ENCODE assay signal across 11 cellular contexts in genomic region chr9:125549465-125550215, GRCh38.
DNase-seq lines count a peak whose midpoint lies in the region; ATAC-seq and TF ChIP-seq lines count a peak whose summit lies in the region.
"Had no signal": no experiment of that assay in that cellular context is flagged by ENCODE, and none has a peak within 500 bp of the region (broad histone marks: within the 10 kb centered on the region; RNA-seq: fewer than 3 reads in every experiment).

No MANE protein-coding gene starts in this region.

- CTCF ChIA-PET in PC-9 (lab: Charles Lee) = interaction anchor here (0.6 kb wide), 1 partner anchor 28 kb away, joined by 4 read pairs; no protein-coding TSS in a partner anchor

- H3K27ac ChIP-seq in cardiac muscle cell (peak overlapping the region; percentile 91), PC-9 (no peak overlapping the region)

- H3K36me3 ChIP-seq in adipocyte (ENCODE audit: control insufficient read depth, insufficient read depth, low read length, severe bottlenecking) (peaks cover 4% of the 10 kb centered on the region), cardiac muscle cell (no peaks in the 10 kb centered on the region), PC-9 (ENCODE audit: low read depth) (no peaks in the 10 kb centered on the region)

- POLR2A ChIA-PET in PC-9 (lab: Charles Lee; ENCODE audit: unreplicated experiment) = no interaction called here

- no peaks in the 10 kb centered on the region for H3K79me2 ChIP-seq in PC-9 (ENCODE audit: low read depth)

- H2AFZ ChIP-seq in PC-9 = no peak overlapping the region

- no peaks in the 10 kb centered on the region for H3K9me2 ChIP-seq in PC-9 (ENCODE audit: insufficient read depth)

- intact Hi-C loops in PC-9 (cut with micrococcal nuclease; ENCODE audit: unreplicated experiment) = no loop called here

- DNase-seq in Ammon's horn (ENCODE audit: low spot score) (peak; percentile 56), adipocyte (ENCODE audit: low read depth) (peak; percentile 94), cardiac muscle cell (ENCODE audit: low read depth in 1 of 2, low spot score in 1 of 2) (peak in 1 of 2 donors; percentile 30), pons (ENCODE audit: low spot score) (peak; percentile 58), DMS53 treated with DMSO at 0.1 percent for 48 hours (lab: John Stamatoyannopoulos, UW; ENCODE audit: unreplicated experiment) (no peak), PC-9 (no peak)
- DNase-seq in stimulated activated naive CD4-positive, alpha-beta T cell (lab: John Stamatoyannopoulos, UW) = no peak
- DNase-seq: activated effector memory CD4-positive, alpha-beta T cell treated with Interleukin-2 at 50 U/mL for 16 hours; H9; NK-92 treated with Interleukin-12 subunit alpha and Interleukin-12 subunit beta, amount 100 ng/mL, for 24 hours had no signal

- TF ChIP-seq CTCF in cardiac muscle cell (IDR thresholded peaks at IDR 0.05; ENCODE audit: low read depth, low read length) (no peak), PC-9 (conservative IDR thresholded peaks at IDR 0.05) (no peak)

- peaks cover 33% of the 10 kb centered on the region for H3K4me1 ChIP-seq in adipocyte (ENCODE audit: control insufficient read depth, insufficient read depth, low read length)
- peaks cover 70% of the 10 kb centered on the region for H3K4me1 ChIP-seq in cardiac muscle cell (ENCODE audit: low read depth)
- H3K4me1 ChIP-seq in PC-9 (replicated peaks; ENCODE audit: insufficient read depth) = 0 out of 2 replicates have a peak, but pooled peaks cover 10% of the 10 kb centered on the region

- no peak overlapping the region for H3K4me2 ChIP-seq in PC-9

- H3K4me3 ChIP-seq in adipocyte (ENCODE audit: low read length) (peak overlapping the region; percentile 48), cardiac muscle cell (no peak overlapping the region), PC-9 (no peak overlapping the region)

- no peaks in the 10 kb centered on the region for H3F3A ChIP-seq in PC-9 (ENCODE audit: insufficient read depth, low read depth)

- peak overlapping the region; percentile 25 for H3K9ac ChIP-seq in adipocyte (ENCODE audit: low read length)

- no TSS peak for BruUV-seq in PC-9 (replicated peaks; lab: Mats Ljungman, UMichigan)

- no peak for ATAC-seq in GM18867 (IDR thresholded peaks at IDR 0.05; ENCODE audit: unreplicated experiment)

- no peaks in the 10 kb centered on the region for H4K20me1 ChIP-seq in PC-9 (ENCODE audit: insufficient read depth)

- H3K9me3 ChIP-seq in adipocyte (ENCODE audit: control insufficient read depth, low read length) = no peaks in the 10 kb centered on the region
- H3K9me3 ChIP-seq in cardiac muscle cell (ENCODE audit: low read depth) = no peaks in the 10 kb centered on the region
- H3K9me3 ChIP-seq in PC-9 (ENCODE audit: insufficient read depth, low read depth) = no peaks in the 10 kb centered on the region

- H3K27me3 ChIP-seq in adipocyte (replicated peaks; ENCODE audit: control insufficient read depth, insufficient read depth, low read length) (no peaks in the 10 kb centered on the region), cardiac muscle cell (no peaks in the 10 kb centered on the region), PC-9 (ENCODE audit: insufficient read depth, low read depth) (no peaks in the 10 kb centered on the region)

Comparison
In these comparisons a context has a peak if more than half of its experiments do, and no peak if none do; other contexts are left out.
1. DNase-seq: peak in Ammon's horn (single experiment), adipocyte (single experiment) and pons (single experiment); none in DMS53 treated with DMSO at 0.1 percent for 48 hours (single experiment), stimulated activated naive CD4-positive, alpha-beta T cell (0 of 6) and PC-9 (0 of 2).